1 cellular context compared by ENCODE assay signal in the genomic region with DNA sequence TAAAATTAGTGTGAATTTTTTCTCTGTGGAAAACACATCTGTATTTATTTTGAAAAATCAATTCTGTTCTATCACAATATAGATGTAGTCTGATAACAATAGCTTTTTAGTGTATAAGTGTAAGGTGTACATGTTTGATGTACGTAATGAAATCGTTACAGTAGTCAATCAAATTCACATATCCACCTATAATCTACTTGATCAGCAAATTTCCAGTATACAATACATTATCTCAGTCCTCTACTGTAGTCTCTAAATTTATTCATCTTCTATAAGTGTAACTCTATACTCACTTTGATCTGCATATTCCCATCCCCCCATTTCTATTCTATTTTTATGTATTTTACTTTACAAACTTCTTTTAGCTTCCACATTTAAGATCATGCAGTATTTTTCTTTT.
TF ChIP-seq lines count a peak whose summit lies in the region.

No MANE protein-coding gene starts in this region.

TF ChIP-seq in GM12878, 131 proteins besides CTCF, POLR2A, EP300 and RAD21 (continued from another document):
- TF ChIP-seq, protein P1, sequence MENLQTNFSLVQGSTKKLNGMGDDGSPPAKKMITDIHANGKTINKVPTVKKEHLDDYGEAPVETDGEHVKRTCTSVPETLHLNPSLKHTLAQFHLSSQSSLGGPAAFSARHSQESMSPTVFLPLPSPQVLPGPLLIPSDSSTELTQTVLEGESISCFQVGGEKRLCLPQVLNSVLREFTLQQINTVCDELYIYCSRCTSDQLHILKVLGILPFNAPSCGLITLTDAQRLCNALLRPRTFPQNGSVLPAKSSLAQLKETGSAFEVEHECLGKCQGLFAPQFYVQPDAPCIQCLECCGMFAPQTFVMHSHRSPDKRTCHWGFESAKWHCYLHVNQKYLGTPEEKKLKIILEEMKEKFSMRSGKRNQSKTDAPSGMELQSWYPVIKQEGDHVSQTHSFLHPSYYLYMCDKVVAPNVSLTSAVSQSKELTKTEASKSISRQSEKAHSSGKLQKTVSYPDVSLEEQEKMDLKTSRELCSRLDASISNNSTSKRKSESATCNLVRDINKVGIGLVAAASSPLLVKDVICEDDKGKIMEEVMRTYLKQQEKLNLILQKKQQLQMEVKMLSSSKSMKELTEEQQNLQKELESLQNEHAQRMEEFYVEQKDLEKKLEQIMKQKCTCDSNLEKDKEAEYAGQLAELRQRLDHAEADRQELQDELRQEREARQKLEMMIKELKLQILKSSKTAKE (IDR thresholded peaks at IDR 0.05; ENCODE audit: low read depth, poor library complexity, severe bottlenecking): no peak
- TF ChIP-seq ZNF687 (IDR thresholded peaks at IDR 0.05) (no peak), RB1 (IDR thresholded peaks at IDR 0.05; ENCODE audit: borderline replicate concordance) (no peak)
